ENCODE assay signal across 23 cellular contexts in the genomic region with DNA sequence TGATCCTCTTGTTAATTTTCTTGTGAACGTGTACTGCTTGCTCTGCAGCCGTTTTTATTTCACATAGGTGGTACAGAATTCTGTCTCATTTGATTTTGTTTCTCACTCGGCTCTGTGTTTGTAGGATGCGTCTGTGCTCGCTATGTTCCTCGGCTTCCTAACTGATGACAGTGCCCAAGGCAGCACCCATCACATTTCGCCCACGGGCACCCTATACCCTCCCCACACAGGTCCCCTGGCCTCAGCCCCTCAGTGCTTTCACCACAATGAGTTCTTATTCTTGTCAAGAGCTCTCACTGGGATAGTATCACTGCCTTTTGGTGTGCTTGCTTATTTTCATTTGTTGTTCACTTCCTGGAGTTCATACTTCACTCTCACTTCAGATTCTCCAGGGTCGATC. TPM values are rescaled to one million over a fixed set of nuclear protein-coding genes. Genes with fewer than 3 reads are reported as not detected.
DNase-seq lines count a peak whose midpoint lies in the region; ATAC-seq and TF ChIP-seq lines count a peak whose summit lies in the region.
"Had no signal": no experiment of that assay in that cellular context is flagged by ENCODE, and none has a peak within 500 bp of the region (broad histone marks: within the 10 kb centered on the region; RNA-seq: fewer than 3 reads in every experiment).

No MANE protein-coding gene starts in this region.

- peaks cover 4 to 5% of the 10 kb centered on the region in 2 experiments; a peak in 3 of 5 replicates for H3K9me3 Mint-ChIP-seq in H9
- H3K9me3 Mint-ChIP-seq: CD4-positive, alpha-beta memory T cell; HFFc6 had no signal

- H3K27ac ChIP-seq in AG04450 (ENCODE audit: low read depth, low read length) (peak overlapping the region; percentile 11), H9 (ENCODE audit: insufficient read length, low read depth, low read length) (no peak overlapping the region), mesenchymal stem cell (ENCODE audit: low read length, poor library complexity, severe bottlenecking) (no peak overlapping the region), neuronal stem cell (replicated peaks; ENCODE audit: low read length) (no peak overlapping the region)
- H3K27ac ChIP-seq: A549, GM23248 had no signal

- H3K4ac ChIP-seq in H9 (ENCODE audit: low read depth, low read length) (no peak overlapping the region), mesenchymal stem cell (ENCODE audit: low read depth in 1 of 2, low read length in 2 of 2) (no peak overlapping the region), neuronal stem cell (ENCODE audit: low read length) (no peak overlapping the region)

- no peak overlapping the region for H3K4me2 ChIP-seq in H9 (ENCODE audit: insufficient read depth, insufficient read length, low read length)
- no peak overlapping the region for H3K4me2 ChIP-seq in mesenchymal stem cell (ENCODE audit: low read length, poor library complexity, severe bottlenecking)
- no peak overlapping the region for H3K4me2 ChIP-seq in neuronal stem cell (ENCODE audit: insufficient read depth, low read length, poor library complexity, severe bottlenecking)
- H3K4me2 ChIP-seq: A549 had no signal

- H3K4me3 ChIP-seq in AG04450 (ENCODE audit: low read depth, low read length) = no peak overlapping the region
- H3K4me3 ChIP-seq in mesenchymal stem cell (ENCODE audit: insufficient read depth in 1 of 2, low read depth in 1 of 2, low read length in 2 of 2) = no peak overlapping the region
- no peak overlapping the region for H3K4me3 ChIP-seq in neuronal stem cell (ENCODE audit: low read length in 2 of 2)
- H3K4me3 ChIP-seq: A549, GM23248, HAP-1 had no signal

- H2AK5ac ChIP-seq in H9 (ENCODE audit: insufficient read length, low read length) = no peak overlapping the region
- H2AK5ac ChIP-seq in mesenchymal stem cell (ENCODE audit: low read length, severe bottlenecking) = no peak overlapping the region
- H2AK5ac ChIP-seq in neuronal stem cell (ENCODE audit: low read depth, low read length) = no peak overlapping the region

- H2BK12ac ChIP-seq in H9 (ENCODE audit: insufficient read length, low read depth, low read length) = no peak overlapping the region
- H2BK12ac ChIP-seq in mesenchymal stem cell (ENCODE audit: low read length in 2 of 2) = no peak overlapping the region
- H2BK12ac ChIP-seq in neuronal stem cell (ENCODE audit: low read length) = no peak overlapping the region

- DNase-seq in AG04450 (ENCODE audit: low read depth, low spot score) (no peak), H9 (no peak), mesenchymal stem cell (no peak), neuronal stem cell (ENCODE audit: low spot score) (no peak), NCI-H345 treated with DMSO at 0.1 percent for 48 hours (lab: John Stamatoyannopoulos, UW; ENCODE audit: unreplicated experiment) (no peak)
- DNase-seq: 8988T, C1 segment of cervical spinal cord, Calu3, COR-L47, DMS79 treated with DMSO at 0.1 percent for 48 hours, GF-D8 had no signal

- H4K5ac ChIP-seq in H9 (ENCODE audit: insufficient read length, low read depth, low read length) = no peak overlapping the region

- H2BK120ac ChIP-seq in H9 (ENCODE audit: low read depth, low read length, poor library complexity, severe bottlenecking) = no peak overlapping the region
- H2BK120ac ChIP-seq in mesenchymal stem cell (ENCODE audit: low read depth, low read length) = no peak overlapping the region
- no peak overlapping the region for H2BK120ac ChIP-seq in neuronal stem cell (ENCODE audit: low read depth, low read length)

- peaks cover 65 to 84% (median 83%) of the 10 kb centered on the region in 3 experiments for H3K36me3 Mint-ChIP-seq in H9 (ENCODE audit: insufficient read depth in 1 of 3, low read depth in 3 of 3)
- H3K36me3 Mint-ChIP-seq: CD4-positive, alpha-beta memory T cell had no signal

- no peaks in the 10 kb centered on the region for H3K4me1 ChIP-seq in H9 (ENCODE audit: insufficient read depth, low read length)
- H3K4me1 ChIP-seq in mesenchymal stem cell (ENCODE audit: control insufficient read depth, insufficient read depth, low read depth, low read length) = peaks cover 2% of the 10 kb centered on the region
- H3K4me1 ChIP-seq in neuronal stem cell (ENCODE audit: control insufficient read depth in 2 of 2, insufficient read depth in 1 of 2, low read depth in 1 of 2, low read length in 2 of 2) = no peaks in the 10 kb centered on the region
- H3K4me1 ChIP-seq: A549, HAP-1 had no signal

- ATAC-seq in GM18511 (IDR thresholded peaks at IDR 0.05; ENCODE audit: unreplicated experiment) = no peak
- ATAC-seq in HG03196 (IDR thresholded peaks at IDR 0.05; ENCODE audit: unreplicated experiment) = no peak
- no peak for ATAC-seq in HG03432 (IDR thresholded peaks at IDR 0.05; ENCODE audit: unreplicated experiment)

- no peak overlapping the region for H3K56ac ChIP-seq in H9 (ENCODE audit: insufficient read length, low read depth, low read length)

- H3K79me2 ChIP-seq in H9 (ENCODE audit: insufficient read depth, low read length) = no peaks in the 10 kb centered on the region

- TF ChIP-seq CTCF in AG04450 (IDR thresholded peaks at IDR 0.05; ENCODE audit: low read depth, low read length) = no peak
- TF ChIP-seq CTCF in H9 (conservative IDR thresholded peaks at IDR 0.05) = no peak

- H2BK5ac ChIP-seq in H9 (ENCODE audit: insufficient read length, low read length) = no peak overlapping the region
- no peak overlapping the region for H2BK5ac ChIP-seq in mesenchymal stem cell (ENCODE audit: low read depth, low read length, poor library complexity, severe bottlenecking)
- H2BK5ac ChIP-seq in neuronal stem cell (ENCODE audit: low read length) = no peak overlapping the region

- H3K79me1 ChIP-seq in H9 (ENCODE audit: insufficient read depth, low read depth, low read length, poor library complexity, severe bottlenecking) = no peaks in the 10 kb centered on the region
- no peaks in the 10 kb centered on the region for H3K79me1 ChIP-seq in mesenchymal stem cell (replicated peaks; ENCODE audit: low read length, poor library complexity, severe bottlenecking)
- no peaks in the 10 kb centered on the region for H3K79me1 ChIP-seq in neuronal stem cell (ENCODE audit: low read depth, low read length)

- H2BK15ac ChIP-seq in H9 (ENCODE audit: low read depth, low read length) (no peak overlapping the region), mesenchymal stem cell (ENCODE audit: low read depth, poor library complexity, severe bottlenecking) (no peak overlapping the region), neuronal stem cell (ENCODE audit: low read length) (no peak overlapping the region)

- H3K4me3 Mint-ChIP-seq in H9 = no peak overlapping the region
- H3K4me3 Mint-ChIP-seq: CD4-positive, alpha-beta memory T cell; HFFc6 had no signal

- H3K18ac ChIP-seq in H9 (ENCODE audit: insufficient read length, low read depth, low read length) (no peak overlapping the region), mesenchymal stem cell (ENCODE audit: low read depth in 1 of 2, low read length in 2 of 2) (no peak overlapping the region), neuronal stem cell (ENCODE audit: low read length) (no peak overlapping the region)

- no peaks in the 10 kb centered on the region for H3K27me3 Mint-ChIP-seq in H9 (ENCODE audit: low read depth)
- H3K27me3 Mint-ChIP-seq: CD4-positive, alpha-beta memory T cell had no signal

- no peak overlapping the region for H3K14ac ChIP-seq in H9 (ENCODE audit: insufficient read depth, low read length)
- H3K14ac ChIP-seq in mesenchymal stem cell (ENCODE audit: low read length in 2 of 2) = no peak overlapping the region
- H3K14ac ChIP-seq in neuronal stem cell (ENCODE audit: low read length) = no peak overlapping the region

- H3K27me3 ChIP-seq in AG04450 (ENCODE audit: control insufficient read depth, insufficient read depth, low read length) = no peaks in the 10 kb centered on the region
- no peaks in the 10 kb centered on the region for H3K27me3 ChIP-seq in H9 (ENCODE audit: insufficient read depth, low read length)
- no peaks in the 10 kb centered on the region for H3K27me3 ChIP-seq in mesenchymal stem cell (ENCODE audit: control insufficient read depth in 1 of 2, insufficient read depth in 1 of 2, low read length in 2 of 2)
- no peaks in the 10 kb centered on the region for H3K27me3 ChIP-seq in neuronal stem cell (ENCODE audit: control insufficient read depth in 3 of 3, insufficient read depth in 3 of 3, low read depth in 1 of 3, low read length in 3 of 3)

- POLR2A ChIA-PET in AG04450 (lab: Yijun Ruan, JAX) = interaction anchor here (0.7 kb wide), 2 partner anchors 15 to 25 kb away, joined by 4 to 5 read pairs; no protein-coding TSS in a partner anchor

- H4K8ac ChIP-seq in H9 (replicated peaks; ENCODE audit: insufficient read length, low read depth, low read length) (no peak overlapping the region), mesenchymal stem cell (ENCODE audit: low read length) (no peak overlapping the region), neuronal stem cell (ENCODE audit: low read depth, low read length) (no peak overlapping the region)

- no peaks in the 10 kb centered on the region for H3K23me2 ChIP-seq in H9 (ENCODE audit: insufficient read length, low read depth, low read length, poor library complexity, severe bottlenecking)

- H3K36me3 ChIP-seq in mesenchymal stem cell (ENCODE audit: control insufficient read depth in 1 of 2, insufficient read depth in 2 of 2, low read depth in 1 of 2, low read length in 2 of 2) (peaks cover 0 to 6% of the 10 kb centered on the region in 2 experiments), neuronal stem cell (replicated peaks in 1 of 2; ENCODE audit: control insufficient read depth in 2 of 2, insufficient read depth in 2 of 2, low read length in 2 of 2) (peaks cover 46 to 98% of the 10 kb centered on the region in 2 donors)

- H3K9me3 ChIP-seq in AG04450 (ENCODE audit: control insufficient read depth, insufficient read depth, low read length) (no peaks in the 10 kb centered on the region), H9 (ENCODE audit: control insufficient read depth, low read depth, low read length) (no peaks in the 10 kb centered on the region), mesenchymal stem cell (ENCODE audit: control insufficient read depth, low read length) (no peaks in the 10 kb centered on the region), neuronal stem cell (replicated peaks in 1 of 2; ENCODE audit: control insufficient read depth in 2 of 2, insufficient read depth in 1 of 2, low read depth in 1 of 2, low read length in 2 of 2) (peaks cover 0 to 7% of the 10 kb centered on the region in 2 donors)
- H3K9me3 ChIP-seq: A549, HAP-1 had no signal

- H3K9ac ChIP-seq in H9 (ENCODE audit: extremely low read depth, insufficient read length, low read length) (no peak overlapping the region), mesenchymal stem cell (ENCODE audit: low read length) (peak overlapping the region; percentile 17), neuronal stem cell (ENCODE audit: low read depth, low read length, poor library complexity) (peak overlapping the region; percentile 27)
- H3K9ac ChIP-seq: GM23248 had no signal

- H3K4me1 Mint-ChIP-seq in H9 = peaks cover 6 to 11% of the 10 kb centered on the region in 2 experiments
- H3K4me1 Mint-ChIP-seq: CD4-positive, alpha-beta memory T cell had no signal

- H4K91ac ChIP-seq in H9 (ENCODE audit: insufficient read length, low read depth, low read length) (no peak overlapping the region), mesenchymal stem cell (ENCODE audit: low read length) (no peak overlapping the region), neuronal stem cell (ENCODE audit: low read depth, low read length, poor library complexity) (no peak overlapping the region)

- no peak overlapping the region for H2BK20ac ChIP-seq in H9 (ENCODE audit: low read depth, low read length, poor library complexity, severe bottlenecking)

- H3T11ph ChIP-seq in H9 (ENCODE audit: low read length) = no peak overlapping the region

- peaks cover 3% of the 10 kb centered on the region for H4K20me1 ChIP-seq in H9 (ENCODE audit: control insufficient read depth, insufficient read depth, insufficient read length)

- H3K23ac ChIP-seq in H9 (ENCODE audit: insufficient read length, low read depth, low read length) = no peak overlapping the region
- H3K23ac ChIP-seq in mesenchymal stem cell (ENCODE audit: low read length in 2 of 2) = no peak overlapping the region
- H3K23ac ChIP-seq in neuronal stem cell (ENCODE audit: low read depth, low read length, poor library complexity) = no peak overlapping the region

- peak overlapping the region in 2 of 3 experiments; percentile 0 to 86; a peak in 2 of 7 replicates for H3K27ac Mint-ChIP-seq in H9
- H3K27ac Mint-ChIP-seq: HFFc6 had no signal

- CTCF ChIA-PET in AG04450 (lab: Charles Lee) = interaction anchor here (0.6 to 5.1 kb wide), 37 partner anchors 8 to 1896 kb away, joined by 3 to 137 read pairs (median 5); a partner anchor contains a TSS

- no peak overlapping the region for H2AFZ ChIP-seq in H9 (ENCODE audit: low read length)
- H2AFZ ChIP-seq in mesenchymal stem cell (ENCODE audit: low read depth, low read length) = no peak overlapping the region
- H2AFZ ChIP-seq in neuronal stem cell (ENCODE audit: low read length) = no peak overlapping the region
- H2AFZ ChIP-seq: GM23248 had no signal

- no CpG with 5 or more reads among the region's 9 CpGs for WGBS in H9 (ENCODE audit: extremely low coverage, insufficient read length, low lambda C conversion rate)
- 94% methylated on average over 9 of the region's 9 CpGs for WGBS in mesenchymal stem cell
- WGBS in neuronal stem cell (ENCODE audit: extremely low coverage in 2 of 2, insufficient read length in 2 of 2, insufficient replicate concordance in 1 of 2), 2 donors = no CpG with 5 or more reads among the region's 9 CpGs

RNA-seq across cellular contexts. Expression of a gene that starts 28.1 kb away (rescaled TPM):
- not detected in 2 replicates for polyA plus RNA-seq in AG04450 (2011; rRNA removed)
- not detected in 2 replicates for polyA minus RNA-seq in AG04450 (2011; rRNA and poly(A)+ RNA removed)
- total RNA-seq in H9 (2021) = not detected in 2 replicates
- not detected for polyA plus RNA-seq in mesenchymal stem cell (2013, experiment 1 of 2)
- not detected for polyA plus RNA-seq in mesenchymal stem cell (2013, experiment 2 of 2)
- polyA plus RNA-seq in neuronal stem cell (2013, experiment 1 of 2) = not detected
- polyA plus RNA-seq in neuronal stem cell (2013, experiment 2 of 2) = not detected
- total RNA-seq: Calu3; CD4-positive, alpha-beta memory T cell; Daoy; G401; GM23248; H4; HFFc6 had no signal
- polyA plus RNA-seq: A549; BJ; CD4-positive, alpha-beta memory T cell; GM23248 had no signal

RNA-seq across cellular contexts. Expression of a gene that starts 44.7 kb away (rescaled TPM):
- polyA plus RNA-seq in AG04450 (2011; rRNA removed) = 2.0 and 2.6 TPM in 2 replicates
- 3.1 TPM in 2 replicates for polyA minus RNA-seq in AG04450 (2011; rRNA and poly(A)+ RNA removed)
- total RNA-seq in H9 (2021) = 63.9 and 67.4 TPM in 2 replicates
- polyA plus RNA-seq in mesenchymal stem cell (2013, experiment 1 of 2) = 2.2 TPM
- 2.0 TPM for polyA plus RNA-seq in mesenchymal stem cell (2013, experiment 2 of 2)
- 17.7 TPM for polyA plus RNA-seq in neuronal stem cell (2013, experiment 1 of 2)
- polyA plus RNA-seq in neuronal stem cell (2013, experiment 2 of 2) = 18.3 TPM
- polyA plus RNA-seq: CD4-positive, alpha-beta memory T cell had no signal
